11 cellular contexts compared by ENCODE assay signal in the genomic region with DNA sequence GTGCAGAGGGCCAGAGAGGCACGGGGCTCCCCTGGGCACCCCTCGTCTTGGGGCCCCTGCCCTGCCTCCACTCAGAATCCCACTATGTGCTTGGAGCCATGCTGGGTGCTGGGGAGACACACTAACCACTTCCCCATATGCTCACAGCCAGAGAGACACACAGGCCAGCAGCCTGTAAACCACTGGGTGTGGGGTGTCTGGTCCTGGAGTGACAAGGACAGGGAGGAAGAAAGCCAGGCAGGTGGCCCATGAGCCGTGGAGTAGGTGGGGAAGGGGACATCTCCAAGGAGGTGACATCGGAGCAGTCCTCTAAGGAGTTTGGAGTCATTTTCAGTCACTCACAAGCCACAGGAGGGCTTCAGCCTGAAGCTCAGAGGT. TPM values are rescaled to one million over a fixed set of nuclear protein-coding genes. Genes with fewer than 3 reads are reported as not detected.
DNase-seq lines count a peak whose midpoint lies in the region; ATAC-seq and TF ChIP-seq lines count a peak whose summit lies in the region.
"Had no signal": no experiment of that assay in that cellular context is flagged by ENCODE, and none has a peak within 500 bp of the region (broad histone marks: within the 10 kb centered on the region; RNA-seq: fewer than 3 reads in every experiment).

No MANE protein-coding gene starts in this region.

- H3K9me3 Mint-ChIP-seq in progenitor cell of endocrine pancreas (ENCODE audit: low read depth): peaks cover 36% of the 10 kb centered on the region

- peak overlapping the region; percentile 96 for H2BK20ac ChIP-seq in IMR-90 (ENCODE audit: low read depth, low read length)

- H2AK5ac ChIP-seq in IMR-90 (ENCODE audit: low read depth, low read length): peak overlapping the region; percentile 99

- H2BK5ac ChIP-seq in IMR-90 (ENCODE audit: low read depth, low read length, poor library complexity, severe bottlenecking): peak overlapping the region; percentile 96

- ATAC-seq in IMR-90 (ENCODE audit: low read depth): peak; percentile 7
- no peak for ATAC-seq in body of pancreas
- peak; percentile 20 for ATAC-seq in lung (ENCODE audit: insufficient read depth, low FRiP score)
- no peak for ATAC-seq in HG03460 (IDR thresholded peaks at IDR 0.05; ENCODE audit: unreplicated experiment)

- H2AFZ ChIP-seq in IMR-90 (replicated peaks; ENCODE audit: low read length, poor library complexity): peak overlapping the region; percentile 96

- peak overlapping the region; percentile 11 for H3K4me2 ChIP-seq in IMR-90 (ENCODE audit: low read depth, low read length)

- H3K4me1 ChIP-seq in IMR-90 (ENCODE audit: control insufficient read depth, insufficient read depth, low read length): peaks cover 23% of the 10 kb centered on the region
- H3K4me1 ChIP-seq in body of pancreas: peaks cover 33% of the 10 kb centered on the region
- H3K4me1 ChIP-seq in lung (ENCODE audit: control insufficient read depth in 2 of 2, insufficient read depth in 2 of 2, low read length in 2 of 2): peaks cover 0 to 34% of the 10 kb centered on the region in 2 donors
- peaks cover 31% of the 10 kb centered on the region for H3K4me1 ChIP-seq in stomach smooth muscle (ENCODE audit: control insufficient read depth, insufficient read depth, low read length)

- H3K4ac ChIP-seq in IMR-90 (ENCODE audit: low read depth, low read length): peak overlapping the region; percentile 98

- peaks cover 44% of the 10 kb centered on the region for H3K27me3 Mint-ChIP-seq in progenitor cell of endocrine pancreas
- H3K27me3 Mint-ChIP-seq: activated B cell treated with CpG ODN at 0.5 μM for 24 hours had no signal

- intact Hi-C loops in IMR-90 (cut with micrococcal nuclease): loop anchor here (2.0 to 5.0 kb wide), 2 partner anchors 58 to 84 kb away; a partner anchor contains a TSS
- intact Hi-C loops in body of pancreas (cut with DNase I): no loop called here

- H3K27me3 ChIP-seq in IMR-90 (ENCODE audit: control insufficient read depth, insufficient read depth, low read length) (no peaks in the 10 kb centered on the region), body of pancreas (no peaks in the 10 kb centered on the region), lung (ENCODE audit: control insufficient read depth, insufficient read depth) (no peaks in the 10 kb centered on the region), stomach smooth muscle (ENCODE audit: control insufficient read depth in 1 of 2, insufficient read depth in 2 of 2, low read length in 2 of 2) (no peaks in the 10 kb centered on the region)

- H3K9me1 ChIP-seq in IMR-90 (ENCODE audit: insufficient read depth, low read length): peaks cover 5% of the 10 kb centered on the region; the same call in 1 of the 2 replicates

- H3K4me1 Mint-ChIP-seq in progenitor cell of endocrine pancreas (ENCODE audit: low read depth): peaks cover 9% of the 10 kb centered on the region
- H3K4me1 Mint-ChIP-seq: activated B cell treated with CpG ODN at 0.5 μM for 24 hours had no signal

- 80% methylated on average over 1 of the region's 4 CpGs; no CpG with 5 or more reads in 1 of the 2 experiments for WGBS in IMR-90 (ENCODE audit: extremely low coverage in 2 of 2, insufficient read length in 1 of 2), 2 experiments
- 37 to 63% methylated on average over 4 of the region's 4 CpGs for WGBS in body of pancreas, 2 donors
- 19 to 39% methylated on average over 4 of the region's 4 CpGs for WGBS in lung, 2 donors

- H3K9ac ChIP-seq in IMR-90 (ENCODE audit: low read depth, low read length) (peak overlapping the region; percentile 31), stomach smooth muscle (ENCODE audit: low read length in 2 of 2) (peak overlapping the region; percentile 42 to 56)

- H3K4me3 Mint-ChIP-seq in progenitor cell of endocrine pancreas (ENCODE audit: low read depth): no peak overlapping the region
- H3K4me3 Mint-ChIP-seq: activated B cell treated with CpG ODN at 0.5 μM for 24 hours had no signal

- TF ChIP-seq CTCF in IMR-90 (conservative IDR thresholded peaks at IDR 0.05; ENCODE audit: low read depth, low read length) (no peak), body of pancreas (IDR thresholded peaks at IDR 0.05) (no peak), lung (IDR thresholded peaks at IDR 0.05; ENCODE audit: control extremely low read depth, extremely low read depth) (no peak), GM10266 (IDR thresholded peaks at IDR 0.05; ENCODE audit: control insufficient read depth, insufficient read depth, low read depth, missing control alignments) (no peak), progenitor cell of endocrine pancreas (IDR thresholded peaks at IDR 0.05; ENCODE audit: unreplicated experiment) (no peak)

- H3K18ac ChIP-seq in IMR-90 (ENCODE audit: low read depth, low read length): peak overlapping the region; percentile 78

- H3K9me3 ChIP-seq in IMR-90 (ENCODE audit: control insufficient read depth, insufficient read depth, low read length) (peaks cover 13% of the 10 kb centered on the region), body of pancreas (no peaks in the 10 kb centered on the region), lung (ENCODE audit: control insufficient read depth in 2 of 2, insufficient read depth in 1 of 2, low read length in 1 of 2) (no peaks in the 10 kb centered on the region), stomach smooth muscle (ENCODE audit: control insufficient read depth in 2 of 2, low read length in 2 of 2) (peaks cover 7 to 20% of the 10 kb centered on the region in 2 donors)

- TF ChIP-seq RAD21 in IMR-90 (IDR thresholded peaks at IDR 0.05; ENCODE audit: low read length): no peak

- H3K36me3 ChIP-seq in IMR-90 (ENCODE audit: control insufficient read depth, insufficient read depth, low read length) (no peaks in the 10 kb centered on the region), body of pancreas (replicated peaks in 1 of 2; ENCODE audit: insufficient read depth in 1 of 2, low read depth in 2 of 2) (no peaks in the 10 kb centered on the region), lung (ENCODE audit: control insufficient read depth in 2 of 2, insufficient read depth in 2 of 2, low read length in 2 of 2) (no peaks in the 10 kb centered on the region), stomach smooth muscle (ENCODE audit: control insufficient read depth in 2 of 2, insufficient read depth in 2 of 2, low read length in 2 of 2) (no peaks in the 10 kb centered on the region)

- peak overlapping the region; percentile 96 for H4K91ac ChIP-seq in IMR-90 (ENCODE audit: insufficient read depth, low read depth, low read length)

- peak overlapping the region; percentile 97 for H2BK120ac ChIP-seq in IMR-90 (ENCODE audit: low read depth, low read length)

- CTCF ChIA-PET in IMR-90 (lab: Yijun Ruan, JAX): no interaction called here

- BruUV-seq in IMR-90 (replicated peaks; lab: Mats Ljungman, UMichigan): no TSS peak

- peak overlapping the region; percentile 99 for H2BK15ac ChIP-seq in IMR-90 (ENCODE audit: low read depth, low read length)

- H4K5ac ChIP-seq in IMR-90 (ENCODE audit: low read depth, low read length): peak overlapping the region; percentile 78

- no peak overlapping the region for H3K27ac Mint-ChIP-seq in progenitor cell of endocrine pancreas
- H3K27ac Mint-ChIP-seq: activated B cell treated with CpG ODN at 0.5 μM for 24 hours had no signal

- H4K20me1 ChIP-seq in IMR-90 (ENCODE audit: insufficient read depth, low read length): no peaks in the 10 kb centered on the region

- TF ChIP-seq POLR2A in IMR-90 (IDR thresholded peaks at IDR 0.05; ENCODE audit: low read depth, low read length): no peak
- TF ChIP-seq POLR2A in body of pancreas (IDR thresholded peaks at IDR 0.05): no peak

- H4K8ac ChIP-seq in IMR-90 (ENCODE audit: low read depth in 2 of 2, low read length in 2 of 2): peak overlapping the region; percentile 89 to 94

- peaks cover 17% of the 10 kb centered on the region for H3K36me3 Mint-ChIP-seq in progenitor cell of endocrine pancreas (ENCODE audit: insufficient read depth)

- H3K79me1 ChIP-seq in IMR-90 (ENCODE audit: low read depth in 1 of 2, low read length in 2 of 2): no peaks in the 10 kb centered on the region

- POLR2A ChIA-PET in IMR-90 (lab: Charles Lee; ENCODE audit: unreplicated experiment): interaction anchor here (1.0 kb wide), 1 partner anchor 103 kb away, joined by 3 read pairs; a partner anchor contains a TSS

- H3K14ac ChIP-seq in IMR-90 (replicated peaks; ENCODE audit: low read depth, low read length): peak overlapping the region; percentile 94

- dilution Hi-C loops in IMR-90 (cut with HindIII; ENCODE audit: low sequenced_read_pairs, unreplicated experiment): no loop called here

- DNase-seq in IMR-90: no peak
- peak in 1 of 4 donors; percentile 19 for DNase-seq in body of pancreas
- DNase-seq in lung (ENCODE audit: low spot score): no peak
- no peak for DNase-seq in GM10266 (ENCODE audit: extremely low spot score)
- DNase-seq in progenitor cell of endocrine pancreas (ENCODE audit: low spot score, unreplicated experiment): no peak
- DNase-seq in DMS53 (lab: John Stamatoyannopoulos, UW): no peak
- DNase-seq: activated B cell treated with CpG ODN at 0.5 μM for 24 hours; activated naive CD4-positive, alpha-beta T cell; NCI-H82 had no signal

- peak overlapping the region; percentile 96 for H2AK9ac ChIP-seq in IMR-90 (replicated peaks; ENCODE audit: low read depth, low read length, poor library complexity)

- peak overlapping the region; percentile 95 for H3K23ac ChIP-seq in IMR-90 (ENCODE audit: low read depth, low read length)

- H3K56ac ChIP-seq in IMR-90 (ENCODE audit: extremely low read depth, insufficient read depth, low read length): peak overlapping the region; percentile 47

- H3K4me3 ChIP-seq in IMR-90 (ENCODE audit: insufficient read depth, low read depth, low read length) (no peak overlapping the region), body of pancreas (no peak overlapping the region), lung (no peak overlapping the region), stomach smooth muscle (ENCODE audit: low read length in 2 of 2) (peak overlapping the region in 1 of 2 donors; percentile 58)

- peak overlapping the region; percentile 92 for H3K27ac ChIP-seq in IMR-90 (ENCODE audit: insufficient read depth, low read length)
- H3K27ac ChIP-seq in body of pancreas: peak overlapping the region; percentile 74 to 88 (median 84)
- peak overlapping the region; percentile 62 to 75 for H3K27ac ChIP-seq in lung (ENCODE audit: low read depth in 1 of 2, low read length in 1 of 2)
- peak overlapping the region; percentile 97 for H3K27ac ChIP-seq in stomach smooth muscle (ENCODE audit: low read length)

- in situ Hi-C loops in IMR-90 (cut with MboI; ENCODE audit: low sequenced_read_pairs): no loop called here

TF ChIP-seq in IMR-90, 13 proteins besides CTCF, POLR2A, EP300 and RAD21 (continues in another document):
- TF ChIP-seq NFE2L2 (IDR thresholded peaks at IDR 0.05; ENCODE audit: low read depth, low read length): no peak
- TF ChIP-seq MXI1 (IDR thresholded peaks at IDR 0.05; ENCODE audit: borderline replicate concordance, low read depth, low read length): no peak

RNA-seq across cellular contexts. Expression of a gene that starts 58.9 kb away (rescaled TPM):
- total RNA-seq in IMR-90 (2012; rRNA removed): 1.6 and 2.2 TPM in 2 replicates
- 3.0 and 3.7 TPM in 2 replicates for polyA plus RNA-seq in IMR-90 (2012; rRNA removed)
- 3.6 and 6.4 TPM in 2 replicates for polyA plus RNA-seq in IMR-90 (2012; cell fraction: cytosol; rRNA removed)
- 5.3 and 8.9 TPM in 2 replicates for polyA plus RNA-seq in IMR-90 (2012; cell fraction: nucleus; rRNA removed; ENCODE audit: low replicate concordance)
- 100 to 1,000 TPM in 1 of 2 donors, 10 to 100 TPM in 1; 35.3 to 231 TPM for total RNA-seq in body of pancreas
- total RNA-seq in lung: 100 to 1,000 TPM in 1 of 2 donors, 10 to 100 TPM in 1; 29.7 to 123 TPM
- 10 to 100 TPM in 1 of 2 donors, 1 to 10 TPM in 1; 9.9 to 24.0 TPM for polyA plus RNA-seq in lung
- 247 and 268 TPM in 2 replicates for total RNA-seq in progenitor cell of endocrine pancreas

Comparison
In these comparisons a context has a peak if more than half of its experiments do, and no peak if none do; other contexts are left out.
1. ATAC-seq: peak in IMR-90 (single experiment) and lung (single experiment); none in body of pancreas (single experiment) and HG03460 (single experiment).
2. Peak in every context shown above with its lines, with median percentiles within 50 percentile points of each other: H3K27ac ChIP-seq.